ENCODE assay signal across 1 cellular context in the genomic region with DNA sequence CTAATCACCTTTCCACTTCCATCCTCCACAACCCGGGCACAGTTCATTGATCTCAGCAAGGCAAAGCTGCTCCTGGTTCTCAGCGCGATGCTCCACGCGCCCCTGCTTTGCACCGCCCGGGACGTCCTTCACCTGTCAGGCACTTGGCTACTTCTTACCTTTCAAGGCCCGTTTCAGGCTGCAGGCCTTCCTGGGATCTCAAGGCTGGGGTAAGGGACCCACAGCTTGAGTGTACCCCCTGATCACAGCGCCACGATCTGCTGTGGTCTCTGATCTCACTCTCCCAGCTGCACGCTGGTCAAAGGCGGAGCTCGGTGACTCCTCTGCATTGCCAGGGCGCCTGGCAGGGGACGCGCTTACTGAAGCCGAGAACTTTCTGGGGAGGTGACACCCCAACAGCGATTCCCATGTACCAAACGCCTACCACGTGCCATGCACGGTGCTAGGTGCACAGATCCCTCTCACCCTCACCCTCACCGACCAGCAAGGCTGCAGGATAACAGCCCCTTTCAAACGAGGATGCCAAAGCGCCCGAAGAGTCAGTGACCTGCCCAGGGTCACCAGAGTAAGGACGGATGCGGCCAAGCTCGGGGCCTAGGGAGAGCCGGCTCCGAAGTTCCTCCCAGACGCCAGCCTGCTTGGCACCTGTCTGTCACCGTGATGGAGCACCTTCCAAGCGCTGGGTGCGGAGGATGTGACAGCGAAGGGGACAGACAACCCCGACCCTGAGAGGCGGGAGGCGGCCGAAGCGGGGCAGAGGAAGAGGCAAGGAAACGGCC.
TF ChIP-seq lines count a peak whose summit lies in the region.

No MANE protein-coding gene starts in this region.

TF ChIP-seq in GM12878, 131 proteins besides CTCF, POLR2A, EP300 and RAD21:
- TF ChIP-seq USF1 (IDR thresholded peaks at IDR 0.05; ENCODE audit: borderline replicate concordance, extremely low read length, insufficient read depth, low read depth, low read length) = peak; percentile 22
- 0 out of 2 replicates have a peak, but pooled peaks have one; percentile 6 for TF ChIP-seq NBN (IDR thresholded peaks at IDR 0.05)
- TF ChIP-seq DPF2 (IDR thresholded peaks at IDR 0.05) = peak; percentile 92; the same call in 1 of the 2 replicates
- TF ChIP-seq FOS (IDR thresholded peaks at IDR 0.05; ENCODE audit: borderline replicate concordance, extremely low read depth, insufficient read length) = no peak
- TF ChIP-seq PRDM15 (CRISPR knock-in tag; IDR thresholded peaks at IDR 0.05) = no peak
- TF ChIP-seq BHLHE40 (IDR thresholded peaks at IDR 0.05; ENCODE audit: borderline replicate concordance in 1 of 2, low read depth in 2 of 2, low read length in 1 of 2) = peak in 1 of 2 experiments; percentile 31; a peak in 1 of 4 replicates
- peak; percentile 95 for TF ChIP-seq PBX3 (IDR thresholded peaks at IDR 0.05; ENCODE audit: insufficient replicate concordance, low read depth, low read length)
- TF ChIP-seq PKNOX1 (IDR thresholded peaks at IDR 0.05) = peak; percentile 96
- TF ChIP-seq MLLT1 (IDR thresholded peaks at IDR 0.05) = peak; percentile 54; the same call in 1 of the 2 replicates
- TF ChIP-seq MXI1 (IDR thresholded peaks at IDR 0.05; ENCODE audit: low read depth, low read length) = peak; percentile 17; the same call in 1 of the 2 replicates
- TF ChIP-seq, protein P1, sequence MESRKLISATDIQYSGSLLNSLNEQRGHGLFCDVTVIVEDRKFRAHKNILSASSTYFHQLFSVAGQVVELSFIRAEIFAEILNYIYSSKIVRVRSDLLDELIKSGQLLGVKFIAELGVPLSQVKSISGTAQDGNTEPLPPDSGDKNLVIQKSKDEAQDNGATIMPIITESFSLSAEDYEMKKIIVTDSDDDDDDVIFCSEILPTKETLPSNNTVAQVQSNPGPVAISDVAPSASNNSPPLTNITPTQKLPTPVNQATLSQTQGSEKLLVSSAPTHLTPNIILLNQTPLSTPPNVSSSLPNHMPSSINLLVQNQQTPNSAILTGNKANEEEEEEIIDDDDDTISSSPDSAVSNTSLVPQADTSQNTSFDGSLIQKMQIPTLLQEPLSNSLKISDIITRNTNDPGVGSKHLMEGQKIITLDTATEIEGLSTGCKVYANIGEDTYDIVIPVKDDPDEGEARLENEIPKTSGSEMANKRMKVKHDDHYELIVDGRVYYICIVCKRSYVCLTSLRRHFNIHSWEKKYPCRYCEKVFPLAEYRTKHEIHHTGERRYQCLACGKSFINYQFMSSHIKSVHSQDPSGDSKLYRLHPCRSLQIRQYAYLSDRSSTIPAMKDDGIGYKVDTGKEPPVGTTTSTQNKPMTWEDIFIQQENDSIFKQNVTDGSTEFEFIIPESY (IDR thresholded peaks at IDR 0.05) = 0 out of 2 replicates have a peak, but pooled peaks have one; percentile 41
- peak; percentile 18; the same call in 1 of the 2 replicates for TF ChIP-seq POLR2AphosphoS5 (IDR thresholded peaks at IDR 0.05; ENCODE audit: low read length)
- TF ChIP-seq MTA3 (IDR thresholded peaks at IDR 0.05; ENCODE audit: borderline replicate concordance, low read length) = no peak
- TF ChIP-seq POU2F2 (IDR thresholded peaks at IDR 0.05; ENCODE audit: borderline replicate concordance, low read depth, low read length) = peak; percentile 7; the same call in 1 of the 3 replicates
- no peak for TF ChIP-seq STAT3 (IDR thresholded peaks at IDR 0.05; ENCODE audit: low read depth, low read length)
